Comparison of ENCODE assay signal across 1 cellular context in genomic region chr1:205301220-205301821, GRCh38.
TF ChIP-seq lines count a peak whose summit lies in the region.

No MANE protein-coding gene starts in this region.

TF ChIP-seq in WTC11, 78 proteins besides CTCF, POLR2A, EP300 and RAD21 (continued from another document):
- TF ChIP-seq ZNF512 (CRISPR knock-in tag; IDR thresholded peaks at IDR 0.05; ENCODE audit: borderline replicate concordance) (no peak), E2F1 (CRISPR knock-in tag; IDR thresholded peaks at IDR 0.05) (no peak), FOXP1 (CRISPR knock-in tag; IDR thresholded peaks at IDR 0.05; ENCODE audit: borderline replicate concordance) (peak; percentile 94; the same call in 1 of the 2 replicates), JAZF1 (CRISPR knock-in tag; IDR thresholded peaks at IDR 0.05) (no peak), SOX15 (CRISPR knock-in tag; IDR thresholded peaks at IDR 0.05) (no peak), FOXJ3 (CRISPR knock-in tag; IDR thresholded peaks at IDR 0.05; ENCODE audit: borderline replicate concordance) (peak; percentile 46; the same call in 1 of the 2 replicates), FOXP4 (CRISPR knock-in tag; IDR thresholded peaks at IDR 0.05) (peak; percentile 82; the same call in 1 of the 2 replicates), ETV6 (CRISPR knock-in tag; IDR thresholded peaks at IDR 0.05) (peak; percentile 94), ZNF232 (CRISPR knock-in tag; IDR thresholded peaks at IDR 0.05) (no peak), ZNF281 (CRISPR knock-in tag; IDR thresholded peaks at IDR 0.05) (peak; percentile 99), ZNF532 (CRISPR knock-in tag; IDR thresholded peaks at IDR 0.05; ENCODE audit: borderline replicate concordance) (no peak), SMAD4 (CRISPR knock-in tag; IDR thresholded peaks at IDR 0.05) (no peak), MAX (CRISPR knock-in tag; IDR thresholded peaks at IDR 0.05) (peak; percentile 72), FOXK1 (CRISPR knock-in tag; IDR thresholded peaks at IDR 0.05) (peak; percentile 74), NFE2L1 (CRISPR knock-in tag; IDR thresholded peaks at IDR 0.05) (peak; percentile 74; the same call in 1 of the 2 replicates), HMGXB4 (CRISPR knock-in tag; IDR thresholded peaks at IDR 0.05) (no peak), NFYB (CRISPR knock-in tag; conservative IDR thresholded peaks at IDR 0.05; ENCODE audit: low read depth) (no peak), TEAD1 (CRISPR knock-in tag; IDR thresholded peaks at IDR 0.05) (peak; percentile 100), RELA (CRISPR knock-in tag; IDR thresholded peaks at IDR 0.05; ENCODE audit: borderline replicate concordance) (no peak), MYBL2 (CRISPR knock-in tag; IDR thresholded peaks at IDR 0.05) (peak; percentile 60; the same call in 1 of the 2 replicates), JUN (CRISPR knock-in tag; IDR thresholded peaks at IDR 0.05) (no peak), PRRX2 (CRISPR knock-in tag; IDR thresholded peaks at IDR 0.05) (no peak; the same call in 1 of the 2 replicates), ZBTB21 (CRISPR knock-in tag; IDR thresholded peaks at IDR 0.05; ENCODE audit: borderline replicate concordance) (0 out of 2 replicates have a peak, but pooled peaks have one; percentile 62), ZNF138 (CRISPR knock-in tag; conservative IDR thresholded peaks at IDR 0.05) (0 out of 2 replicates have a peak, but pooled peaks have one; percentile 59), PREB (CRISPR knock-in tag; IDR thresholded peaks at IDR 0.05; ENCODE audit: borderline replicate concordance) (no peak), ESRRA (CRISPR knock-in tag; IDR thresholded peaks at IDR 0.05; ENCODE audit: borderline replicate concordance) (no peak), GABPB1 (CRISPR knock-in tag; IDR thresholded peaks at IDR 0.05) (peak; percentile 46; the same call in 1 of the 2 replicates), SP1 (CRISPR knock-in tag; conservative IDR thresholded peaks at IDR 0.05) (peak; percentile 90), NFATC4 (CRISPR knock-in tag; IDR thresholded peaks at IDR 0.05) (peak; percentile 47; the same call in 1 of the 2 replicates), ARID4B (CRISPR knock-in tag; IDR thresholded peaks at IDR 0.05; ENCODE audit: borderline replicate concordance) (peak; percentile 62; the same call in 1 of the 2 replicates), HMGA2 (CRISPR knock-in tag; IDR thresholded peaks at IDR 0.05) (no peak)
